In genomic region chr12:52473738-52474137, GRCh38 we compare ENCODE assay signal across 1 cellular context.
TF ChIP-seq lines count a peak whose summit lies in the region.

KRT6C (minus strand) TSS chr12:52473805; CDS start chr12:52473737, 68 bp downstream.

TF ChIP-seq in H1, 55 proteins besides CTCF, POLR2A, EP300 and RAD21:
- TF ChIP-seq SIN3A (conservative IDR thresholded peaks at IDR 0.05 in 1 of 2, IDR thresholded peaks at IDR 0.05 in 1 of 2; ENCODE audit: low read depth in 1 of 2, low read length in 2 of 2) (no peak), MAFK (IDR thresholded peaks at IDR 0.05; ENCODE audit: low read depth, low read length) (peak; percentile 41; the same call in 1 of the 2 replicates), JUND (IDR thresholded peaks at IDR 0.05; ENCODE audit: low read length) (no peak), POLR2AphosphoS5 (IDR thresholded peaks at IDR 0.05; ENCODE audit: low read depth, low read length) (no peak), ZNF274 (IDR thresholded peaks at IDR 0.05; ENCODE audit: borderline replicate concordance, extremely low read depth, low read length) (no peak)
